Comparison of ENCODE assay signal across 10 cellular contexts in genomic region chr11:71537977-71538934, GRCh38. TPM values are rescaled to one million over a fixed set of nuclear protein-coding genes. Genes with fewer than 3 reads are reported as not detected.
"Had no signal": no experiment of that assay in that cellular context is flagged by ENCODE, and none has a peak within 500 bp of the region (broad histone marks: within the 10 kb centered on the region; RNA-seq: fewer than 3 reads in every experiment).

A gene with protein sequence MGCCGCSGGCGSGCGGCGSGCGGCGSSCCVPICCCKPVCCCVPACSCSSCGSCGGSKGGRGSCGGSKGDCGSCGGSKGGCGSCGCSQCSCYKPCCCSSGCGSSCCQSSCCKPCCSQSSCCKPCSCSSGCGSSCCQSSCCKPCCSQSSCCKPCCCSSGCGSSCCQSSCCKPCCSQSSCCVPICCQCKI (plus strand): TSS chr11:71538025. CDS start chr11:71538056, 31 bp downstream.

RNA-seq across cellular contexts. Expression of the gene that starts here (rescaled TPM):
- total RNA-seq: activated CD4-positive, alpha-beta memory T cell treated with anti-CD3 and anti-CD28 coated beads, Interleukin-2, amount 10 ng/mL, durations not matched to agents 7 days and 5 days; activated CD4-positive, alpha-beta T cell treated with anti-CD3 and anti-CD28 coated beads for 36 hours; activated CD8-positive, alpha-beta memory T cell treated with anti-CD3 and anti-CD28 coated beads for 36 hours; activated naive CD8-positive, alpha-beta T cell treated with anti-CD3 and anti-CD28 coated beads for 36 hours; activated T-cell treated with anti-CD3 and anti-CD28 coated beads, Interleukin-2, amount 50 U/mL, for 72 hours; activated T-helper 2 cell treated with anti-CD3 and anti-CD28 coated beads, Interferon-gamma antibody, Interleukin-2, Interleukin-4, amounts not matched to agents 10 μg/mL and 5 μg/mL and 100 μg/mL, durations not matched to agents 14 hours and 24 hours and 36 hours; cardiac septum; Right ventricle myocardium superior; SJSA1 had no signal
- polyA plus RNA-seq: adipose tissue had no signal
